ENCODE assay signal across 8 cellular contexts in the genomic region with DNA sequence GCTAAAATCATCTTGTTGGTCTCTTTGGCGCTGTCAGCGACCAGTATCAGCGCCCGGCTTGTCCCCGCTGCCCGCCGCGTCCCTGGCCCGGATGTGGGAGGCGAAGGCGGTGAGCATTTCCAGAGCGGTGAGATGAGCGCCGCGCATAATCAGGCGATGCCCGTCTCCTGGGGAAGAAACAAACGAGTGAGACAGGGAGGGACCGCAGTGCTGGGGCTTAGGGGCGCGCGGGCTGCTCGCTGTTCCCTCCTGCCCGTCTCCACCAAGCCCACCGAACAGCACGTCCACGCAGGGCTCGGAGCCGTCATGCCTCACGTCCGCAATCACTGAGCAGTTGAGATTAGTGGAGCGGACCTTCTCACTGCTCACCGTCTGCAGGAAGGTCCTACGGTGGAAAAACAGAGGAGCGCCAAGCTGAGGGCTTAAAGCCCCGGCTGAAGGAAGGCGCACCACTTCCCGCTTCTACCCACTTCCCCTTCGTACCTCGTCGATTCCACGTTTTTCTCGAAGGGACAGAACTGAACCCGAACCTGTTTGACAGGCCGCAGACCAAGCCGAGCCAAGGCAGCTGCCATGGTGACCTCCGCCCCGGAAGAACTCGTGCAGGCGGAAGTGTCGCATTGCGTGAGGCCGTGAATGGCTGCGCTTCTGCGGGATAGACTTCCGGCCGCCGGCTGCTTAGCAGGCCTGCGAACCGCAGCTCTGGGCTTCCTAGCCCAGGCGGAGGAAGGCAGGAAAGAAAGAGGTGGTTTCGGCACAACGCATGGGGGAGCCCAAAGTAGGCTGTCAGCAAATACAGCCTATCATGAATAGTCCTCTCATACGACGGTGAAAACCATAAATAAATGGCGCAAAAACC. TPM values are rescaled to one million over a fixed set of nuclear protein-coding genes. Genes with fewer than 3 reads are reported as not detected.
DNase-seq lines count a peak whose midpoint lies in the region; TF ChIP-seq lines count a peak whose summit lies in the region.

A gene (minus strand): TSS at position 595 of the 859 bp plus-strand sequence. CDS start 20 bp downstream, at position 575.

- peak within 1 kb of the TSS; percentile 87 for H3K27ac ChIP-seq in GM23248

- H3K36me3 Mint-ChIP-seq in nephron progenitor cell (ENCODE audit: low read depth), result peaks cover 29% of the 10 kb centered on the region
- peaks cover 38% of the 10 kb centered on the region for H3K36me3 Mint-ChIP-seq in stimulated activated naive CD8-positive, alpha-beta T cell treated with anti-CD3 and anti-CD28 coated beads, Interleukin-15, Interleukin-2, amounts not matched to agents 100 ng/mL and 50 ng/mL, for 24 hours (ENCODE audit: low read depth)

- peak within 1 kb of the TSS; percentile 88 for H3K9ac ChIP-seq in GM23248

- H3K9me3 ChIP-seq in GM23248 (ENCODE audit: low read depth), result no peaks in the 10 kb centered on the region

- DNase-seq in EH (ENCODE audit: low read depth) (peak; percentile 94), GM23248 (peak; percentile 97), LoVo (ENCODE audit: low spot score) (peak; percentile 93), SHP77 treated with DMSO at 0.1 percent for 48 hours (lab: John Stamatoyannopoulos, UW) (peak; percentile 86), fibroblast of the aortic adventitia (ENCODE audit: low read depth) (peak; percentile 94), nephron progenitor cell (peak; percentile 95)
- DNase-seq in activated effector memory CD4-positive, alpha-beta T cell treated with Interleukin-2 at 50 U/mL for 16 hours, result peak; percentile 93

- H3K4me1 Mint-ChIP-seq in nephron progenitor cell, result peaks cover 31% of the 10 kb centered on the region
- H3K4me1 Mint-ChIP-seq in stimulated activated naive CD8-positive, alpha-beta T cell treated with anti-CD3 and anti-CD28 coated beads, Interleukin-15, Interleukin-2, amounts not matched to agents 100 ng/mL and 50 ng/mL, for 24 hours (ENCODE audit: low read depth), result peaks cover 27% of the 10 kb centered on the region

- H3K4me2 ChIP-seq in GM23248 (ENCODE audit: unreplicated experiment), result peak within 1 kb of the TSS; percentile 85

- 1% methylated on average over 66 of the region's 66 CpGs for WGBS in GM23248 (ENCODE audit: low coverage in 1 of 2, low lambda C conversion rate in 2 of 2, missing lambda C conversion rate in 2 of 2), 2 experiments

- TF ChIP-seq CTCF in fibroblast of the aortic adventitia (IDR thresholded peaks at IDR 0.05; ENCODE audit: insufficient read depth, low read length) (no peak), nephron progenitor cell (IDR thresholded peaks at IDR 0.05) (no peak)

- H3F3A ChIP-seq in GM23248 (ENCODE audit: insufficient read depth), result peaks cover 31% of the 10 kb centered on the region

- H3K4me3 Mint-ChIP-seq in nephron progenitor cell, result peak within 1 kb of the TSS; percentile 96
- peak within 1 kb of the TSS; percentile 96 for H3K4me3 Mint-ChIP-seq in stimulated activated naive CD8-positive, alpha-beta T cell treated with anti-CD3 and anti-CD28 coated beads, Interleukin-15, Interleukin-2, amounts not matched to agents 100 ng/mL and 50 ng/mL, for 24 hours

- no peaks in the 10 kb centered on the region for H3K9me2 ChIP-seq in GM23248 (ENCODE audit: insufficient read depth)

- H4K20me1 ChIP-seq in GM23248 (ENCODE audit: insufficient read depth), result no peaks in the 10 kb centered on the region

- H3K27me3 ChIP-seq in GM23248 (replicated peaks; ENCODE audit: insufficient read depth), result no peaks in the 10 kb centered on the region

- H2AFZ ChIP-seq in GM23248, result peak within 1 kb of the TSS; percentile 95

- in situ Hi-C loops in GM23248 (cut with MboI), result no loop called here

- peaks cover 15% of the 10 kb centered on the region for H3K4me1 ChIP-seq in GM23248 (ENCODE audit: insufficient read depth)

- H3K27ac Mint-ChIP-seq in nephron progenitor cell, result peak within 1 kb of the TSS; percentile 100
- peak within 1 kb of the TSS; percentile 96 for H3K27ac Mint-ChIP-seq in stimulated activated naive CD8-positive, alpha-beta T cell treated with anti-CD3 and anti-CD28 coated beads, Interleukin-15, Interleukin-2, amounts not matched to agents 100 ng/mL and 50 ng/mL, for 24 hours

- peaks cover 17% of the 10 kb centered on the region; the same call in 1 of the 2 replicates for H3K79me2 ChIP-seq in GM23248 (ENCODE audit: insufficient read depth)

- peak within 1 kb of the TSS; percentile 87 for H3K4me3 ChIP-seq in GM23248
- peak within 1 kb of the TSS; percentile 89 for H3K4me3 ChIP-seq in fibroblast of the aortic adventitia (ENCODE audit: low read depth, low read length)

- H3K36me3 ChIP-seq in GM23248 (ENCODE audit: low read depth), result 0 out of 2 replicates have a peak, but pooled peaks cover 9% of the 10 kb centered on the region

- no peaks in the 10 kb centered on the region for H3K9me3 Mint-ChIP-seq in nephron progenitor cell
- no peaks in the 10 kb centered on the region for H3K9me3 Mint-ChIP-seq in stimulated activated naive CD8-positive, alpha-beta T cell treated with anti-CD3 and anti-CD28 coated beads, Interleukin-15, Interleukin-2, amounts not matched to agents 100 ng/mL and 50 ng/mL, for 24 hours

- peaks cover 5% of the 10 kb centered on the region for H3K27me3 Mint-ChIP-seq in nephron progenitor cell (ENCODE audit: low read depth, poor library complexity)
- H3K27me3 Mint-ChIP-seq in stimulated activated naive CD8-positive, alpha-beta T cell treated with anti-CD3 and anti-CD28 coated beads, Interleukin-15, Interleukin-2, amounts not matched to agents 100 ng/mL and 50 ng/mL, for 24 hours, result no peaks in the 10 kb centered on the region

RNA-seq across cellular contexts. Expression of the gene that starts here (rescaled TPM):
- total RNA-seq in GM23248 (2014; rRNA removed; shearing (Covaris generic)), result 14.8 and 18.5 TPM in 2 replicates
- polyA plus RNA-seq in GM23248 (2016; fragmentation: Nextera tagmentation; extraction: Ambion mirVana), result 69.2 and 71.0 TPM in 2 replicates
- total RNA-seq in fibroblast of the aortic adventitia (ENCODE audit: low replicate concordance), result 19.3 and 30.2 TPM in 2 replicates

Comparison
In these comparisons a context has a peak if more than half of its experiments do, and no peak if none do; other contexts are left out.
1. Peak in every context shown above with its lines: DNase-seq, H3K4me3 ChIP-seq and H3K27ac ChIP-seq.